ENCODE assay signal across 10 cellular contexts in the genomic region with DNA sequence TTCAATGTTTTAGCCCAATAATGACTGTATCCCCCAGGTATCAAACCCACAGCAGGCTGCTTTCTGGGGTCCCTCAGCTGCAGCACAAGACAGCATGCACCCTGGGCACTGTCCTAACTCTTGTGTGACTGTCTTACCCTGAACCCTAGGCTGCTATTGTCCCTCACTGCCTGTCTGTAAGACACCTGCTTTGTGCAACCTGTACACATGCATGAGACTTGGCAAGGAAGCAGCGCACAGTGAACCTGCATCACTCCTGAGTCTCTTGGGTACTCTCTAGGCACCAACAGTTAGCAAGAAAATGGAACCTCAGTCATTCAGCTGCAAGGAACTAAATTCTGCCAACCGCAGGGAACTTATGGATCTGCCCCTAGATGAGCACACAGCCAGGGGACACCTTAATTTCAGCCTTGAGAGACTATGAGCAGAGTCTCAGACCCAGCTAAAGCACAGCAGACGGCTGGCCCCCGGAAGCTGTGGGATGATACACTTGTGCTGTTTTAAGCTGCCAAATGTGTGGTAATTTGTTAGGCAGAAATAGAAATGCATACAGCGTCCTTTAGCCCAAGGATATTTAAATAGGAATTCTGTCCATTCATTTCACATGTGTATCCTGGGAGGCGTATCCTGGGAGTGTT.
DNase-seq lines count a peak whose midpoint lies in the region; ATAC-seq and TF ChIP-seq lines count a peak whose summit lies in the region.
"Had no signal": no experiment of that assay in that cellular context is flagged by ENCODE, and none has a peak within 500 bp of the region (broad histone marks: within the 10 kb centered on the region; RNA-seq: fewer than 3 reads in every experiment).

No MANE protein-coding gene starts in this region.

- peak; percentile 34 for DNase-seq in NCI-H1436 (lab: John Stamatoyannopoulos, UW)
- DNase-seq in NCI-H1436 treated with DMSO at 0.1 percent for 48 hours (lab: John Stamatoyannopoulos, UW) = no peak
- DNase-seq in Kasumi-1 (lab: John Stamatoyannopoulos, UW) = peak; percentile 34
- DNase-seq in cerebellum (ENCODE audit: low spot score) = peak; percentile 15
- DNase-seq in occipital lobe (lab: John Stamatoyannopoulos, UW) = peak; percentile 8
- DNase-seq in GM13976 (ENCODE audit: low spot score) = no peak
- DNase-seq in glomerular visceral epithelial cell (ENCODE audit: extremely low spot score) = no peak
- DNase-seq: AML-193 had no signal

- no peak for TF ChIP-seq CTCF in GM13976 (IDR thresholded peaks at IDR 0.05; ENCODE audit: borderline replicate concordance, control extremely low read depth, extremely low read depth, insufficient read depth, missing control alignments)

- no peak for ATAC-seq in GM21786 (IDR thresholded peaks at IDR 0.05; ENCODE audit: unreplicated experiment)
- ATAC-seq: GM12878 had no signal

- in situ Hi-C loops in GM13976 (cut with MboI; ENCODE audit: low sequenced_read_pairs, unreplicated experiment) = no loop called here

Comparison
In these comparisons a context has a peak if more than half of its experiments do, and no peak if none do; other contexts are left out.
1. DNase-seq: peak in NCI-H1436 (single experiment), Kasumi-1 (2 of 2), cerebellum (single experiment) and occipital lobe (single experiment); none in NCI-H1436 treated with DMSO at 0.1 percent for 48 hours (single experiment), GM13976 (single experiment) and glomerular visceral epithelial cell (single experiment).